8 cellular contexts compared by ENCODE assay signal in genomic region chr2:37672870-37673184, GRCh38. TPM values are rescaled to one million over a fixed set of nuclear protein-coding genes. Genes with fewer than 3 reads are reported as not detected.
A peak's percentile ranks its signal among the peaks of the same experiment; 100 is the strongest.
DNase-seq lines count a peak whose midpoint lies in the region; TF ChIP-seq lines count a peak whose summit lies in the region.

No MANE protein-coding gene starts in this region.

- DNase-seq in A673 (ENCODE audit: low spot score) (no peak), choroid plexus epithelial cell (ENCODE audit: low read depth) (peak; percentile 31), NCI-H2081 treated with DMSO at 0.1 percent for 48 hours (lab: John Stamatoyannopoulos, UW) (no peak), NOMO-1 (lab: John Stamatoyannopoulos, UW; ENCODE audit: unreplicated experiment in 2 of 2) (no peak), CD1c-positive myeloid dendritic cell (ENCODE audit: extremely low spot score) (no peak), AG20443 (ENCODE audit: low spot score) (no peak)
- DNase-seq in Jurkat, Clone E6-1 (ENCODE audit: low read depth, low spot score), result no peak

- TF ChIP-seq CTCF in A673 (conservative IDR thresholded peaks at IDR 0.05; ENCODE audit: low read depth, low read length) (no peak), choroid plexus epithelial cell (conservative IDR thresholded peaks at IDR 0.05; ENCODE audit: low read depth, low read length) (no peak)

- POLR2A ChIA-PET in A673 (lab: Charles Lee; ENCODE audit: low non-redundant PET), result no interaction called here

- H3K4me3 ChIP-seq in A673 (ENCODE audit: low read depth, low read length, poor library complexity, severe bottlenecking), result peak overlapping the region; percentile 93
- peak overlapping the region; percentile 64 for H3K4me3 ChIP-seq in Jurkat, Clone E6-1 (ENCODE audit: low read length)
- H3K4me3 ChIP-seq in choroid plexus epithelial cell (ENCODE audit: low read depth, low read length), result peak overlapping the region; percentile 72
- peak overlapping the region; percentile 62 to 93 for H3K4me3 ChIP-seq in muscle layer of duodenum (ENCODE audit: low read depth in 1 of 2, low read length in 2 of 2)

- no peaks in the 10 kb centered on the region for H3K27me3 ChIP-seq in A673 (replicated peaks; ENCODE audit: insufficient read depth, low read depth, low read length, poor library complexity)
- H3K27me3 ChIP-seq in muscle layer of duodenum (ENCODE audit: low read depth, low read length), result no peaks in the 10 kb centered on the region

- H3K36me3 ChIP-seq in A673 (ENCODE audit: insufficient read depth, low read length, poor library complexity, severe bottlenecking) (no peaks in the 10 kb centered on the region), muscle layer of duodenum (ENCODE audit: control insufficient read depth in 1 of 2, insufficient read depth in 2 of 2, low read length in 2 of 2) (no peaks in the 10 kb centered on the region)

- no peaks in the 10 kb centered on the region for H3K9me3 ChIP-seq in A673 (ENCODE audit: low read depth, low read length, poor library complexity, severe bottlenecking)
- H3K9me3 ChIP-seq in muscle layer of duodenum (ENCODE audit: control insufficient read depth in 1 of 2, low read length in 2 of 2), result no peaks in the 10 kb centered on the region

- intact Hi-C loops in A673 (cut with micrococcal nuclease; ENCODE audit: unreplicated experiment), result loop anchor here (5.0 kb wide), 2 partner anchors 136 to 256 kb away; no protein-coding TSS in a partner anchor

- no peak overlapping the region for H3K27ac ChIP-seq in A673 (ENCODE audit: low read depth, low read length, poor library complexity, severe bottlenecking)
- H3K27ac ChIP-seq in muscle layer of duodenum (ENCODE audit: low read length), result peak overlapping the region; percentile 75

- CTCF ChIA-PET in A673 (lab: Charles Lee), result no interaction called here

- BruUV-seq in A673 (replicated peaks; lab: Mats Ljungman, UMichigan), result no TSS peak

- H3K4me1 ChIP-seq in A673 (ENCODE audit: insufficient read depth, low read length, poor library complexity, severe bottlenecking) (peaks cover 9% of the 10 kb centered on the region), muscle layer of duodenum (ENCODE audit: control insufficient read depth in 1 of 2, insufficient read depth in 2 of 2, low read length in 2 of 2) (peaks cover 0 to 17% of the 10 kb centered on the region in 2 donors)

RNA-seq across cellular contexts. Expression of gene CDC42EP3, which starts 1.4 kb away (rescaled TPM):
- 12.2 TPM in 2 replicates for total RNA-seq in A673 (2021)
- 6.7 TPM for polyA plus RNA-seq in Jurkat, Clone E6-1 (2012; ENCODE audit: insufficient read depth, insufficient read length)
